Comparison of ENCODE assay signal across 14 cellular contexts in the genomic region with DNA sequence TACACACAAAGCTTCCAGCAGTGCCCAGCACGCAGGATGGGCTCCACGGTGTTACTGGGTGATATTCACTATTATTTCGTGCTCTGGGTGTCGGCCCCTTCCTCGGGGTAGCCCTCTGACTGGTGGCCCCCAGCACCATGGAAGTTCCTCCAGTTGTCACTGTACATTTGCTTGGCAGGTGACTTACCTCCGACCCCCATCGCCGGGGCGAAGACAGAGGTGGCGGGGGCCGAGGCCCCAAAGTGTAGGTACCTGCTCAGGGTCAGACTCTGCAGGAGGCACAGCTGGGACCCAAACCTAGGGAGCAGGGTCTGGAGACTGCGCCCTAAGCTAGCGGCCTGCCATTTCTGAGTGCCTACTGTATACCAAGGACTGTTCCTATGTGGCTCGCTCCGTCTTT.
A peak's percentile ranks its signal among the peaks of the same experiment; 100 is the strongest.
DNase-seq lines count a peak whose midpoint lies in the region; ATAC-seq, FAIRE-seq and TF ChIP-seq lines count a peak whose summit lies in the region.
"Had no signal": no experiment of that assay in that cellular context is flagged by ENCODE, and none has a peak within 500 bp of the region (broad histone marks: within the 10 kb centered on the region; RNA-seq: fewer than 3 reads in every experiment).

No MANE protein-coding gene starts in this region.

- no peaks in the 10 kb centered on the region for H3K9me3 Mint-ChIP-seq in stimulated activated effector memory CD8-positive, alpha-beta T cell treated with anti-CD3 and anti-CD28 coated beads, Interleukin-12 subunit alpha, Interleukin-12 subunit beta, amount 100 ng/mL, for 72 hours
- H3K9me3 Mint-ChIP-seq: immature natural killer cell, neural crest cell had no signal

- H3K27ac ChIP-seq in C4-2B (peak overlapping the region; percentile 67), RWPE1 (peak overlapping the region; percentile 96), layer of hippocampus (ENCODE audit: low read depth, low read length) (peak overlapping the region; percentile 97)

- no peak overlapping the region for H3K4me3 Mint-ChIP-seq in stimulated activated effector memory CD8-positive, alpha-beta T cell treated with anti-CD3 and anti-CD28 coated beads, Interleukin-12 subunit alpha, Interleukin-12 subunit beta, amount 100 ng/mL, for 72 hours
- H3K4me3 Mint-ChIP-seq: neural crest cell had no signal

- CTCF ChIA-PET in RWPE1 (lab: Yijun Ruan, JAX) = interaction anchor here (0.6 kb wide), 3 partner anchors 87 to 867 kb away, joined by 3 to 8 read pairs (median 5); no protein-coding TSS in a partner anchor

- peak overlapping the region; percentile 73 for H3K27ac Mint-ChIP-seq in stimulated activated effector memory CD8-positive, alpha-beta T cell treated with anti-CD3 and anti-CD28 coated beads, Interleukin-12 subunit alpha, Interleukin-12 subunit beta, amount 100 ng/mL, for 72 hours
- H3K27ac Mint-ChIP-seq: immature natural killer cell had no signal

- TF ChIP-seq CTCF in C4-2B (conservative IDR thresholded peaks at IDR 0.05) (no peak), RWPE1 (conservative IDR thresholded peaks at IDR 0.05; ENCODE audit: low read depth) (no peak)

- POLR2A ChIA-PET in RWPE1 (lab: Yijun Ruan, JAX; ENCODE audit: low non-redundant PET) = no interaction called here

- H3K4me1 Mint-ChIP-seq in stimulated activated effector memory CD8-positive, alpha-beta T cell treated with anti-CD3 and anti-CD28 coated beads, Interleukin-12 subunit alpha, Interleukin-12 subunit beta, amount 100 ng/mL, for 72 hours = peaks cover 45% of the 10 kb centered on the region

- DNase-seq in RWPE1 (ENCODE audit: low spot score) = no peak
- no peak for DNase-seq in stimulated activated effector memory CD8-positive, alpha-beta T cell treated with anti-CD3 and anti-CD28 coated beads, Interleukin-12 subunit alpha, Interleukin-12 subunit beta, amount 100 ng/mL, for 72 hours (ENCODE audit: low spot score in 2 of 2)
- DNase-seq in left lobe of liver (ENCODE audit: low spot score) = no peak
- no peak for DNase-seq in GM19239 (ENCODE audit: insufficient read length, low spot score)
- DNase-seq: activated naive CD4-positive, alpha-beta T cell treated with Interleukin-2 at 50 U/mL for 16 hours; immature natural killer cell; NCI-H1436 treated with DMSO at 0.1 percent for 48 hours; T-helper 9 cell had no signal

- H3K27me3 ChIP-seq in layer of hippocampus (ENCODE audit: control insufficient read depth, insufficient read depth, low read length) = no peaks in the 10 kb centered on the region

- no peak for FAIRE-seq in GM19239 (lab: Jason Lieb, UNC)
- FAIRE-seq: K562 had no signal

- ATAC-seq in stimulated activated effector memory CD8-positive, alpha-beta T cell treated with anti-CD3 and anti-CD28 coated beads, Interleukin-12 subunit alpha, Interleukin-12 subunit beta, amount 100 ng/mL, for 72 hours = no peak
- ATAC-seq in left lobe of liver = no peak
- ATAC-seq in HG02884 (IDR thresholded peaks at IDR 0.05; ENCODE audit: unreplicated experiment) = no peak
- ATAC-seq in GM18870 (IDR thresholded peaks at IDR 0.05; ENCODE audit: unreplicated experiment) = no peak
- ATAC-seq: K562 had no signal

- peaks cover 69% of the 10 kb centered on the region for H3K36me3 Mint-ChIP-seq in stimulated activated effector memory CD8-positive, alpha-beta T cell treated with anti-CD3 and anti-CD28 coated beads, Interleukin-12 subunit alpha, Interleukin-12 subunit beta, amount 100 ng/mL, for 72 hours
